Comparison of ENCODE assay signal across 18 cellular contexts in genomic region chr15:79973445-79974180, GRCh38. TPM values are rescaled to one million over a fixed set of nuclear protein-coding genes. Genes with fewer than 3 reads are reported as not detected.
DNase-seq lines count a peak whose midpoint lies in the region; TF ChIP-seq lines count a peak whose summit lies in the region.
"Had no signal": no experiment of that assay in that cellular context is flagged by ENCODE, and none has a peak within 500 bp of the region (broad histone marks: within the 10 kb centered on the region; RNA-seq: fewer than 3 reads in every experiment).

No MANE protein-coding gene starts in this region.

- H3K27me3 Mint-ChIP-seq in activated T-helper 1 cell treated with anti-CD3 and anti-CD28 coated beads, Interleukin-12 subunit alpha, Interleukin-12 subunit beta, Interleukin-2, Interleukin-4 antibody, amounts not matched to agents 30 ng/mL and 10 ng/mL and 1 ng/mL, durations not matched to agents 14 hours and 24 hours and 36 hours (ENCODE audit: insufficient read depth), result no peaks in the 10 kb centered on the region
- H3K27me3 Mint-ChIP-seq in CD8-positive, alpha-beta memory T cell, result no peaks in the 10 kb centered on the region
- H3K27me3 Mint-ChIP-seq: naive thymus-derived CD8-positive, alpha-beta T cell had no signal

- H3K9me3 Mint-ChIP-seq in activated T-helper 1 cell treated with anti-CD3 and anti-CD28 coated beads, Interleukin-12 subunit alpha, Interleukin-12 subunit beta, Interleukin-2, Interleukin-4 antibody, amounts not matched to agents 30 ng/mL and 10 ng/mL and 1 ng/mL, durations not matched to agents 14 hours and 24 hours and 36 hours, result peaks cover 5% of the 10 kb centered on the region
- H3K9me3 Mint-ChIP-seq in CD8-positive, alpha-beta memory T cell, result no peaks in the 10 kb centered on the region
- H3K9me3 Mint-ChIP-seq: brain; H9; naive thymus-derived CD8-positive, alpha-beta T cell had no signal

- intact Hi-C loops in activated T-helper 1 cell treated with anti-CD3 and anti-CD28 coated beads, Interleukin-12 subunit alpha, Interleukin-12 subunit beta, Interleukin-2, Interleukin-4 antibody, amounts not matched to agents 30 ng/mL and 10 ng/mL and 1 ng/mL, durations not matched to agents 14 hours and 24 hours and 36 hours (cut with micrococcal nuclease), result no loop called here
- intact Hi-C loops in spleen (cut with DNase I; ENCODE audit: low total_unique reads), result no loop called here
- intact Hi-C loops in esophagus muscularis mucosa (cut with DNase I), result no loop called here

- DNase-seq in NCI-H82 (lab: John Stamatoyannopoulos, UW), result peak; percentile 44
- no peak for DNase-seq in NCI-H82 treated with DMSO at 0.1 percent for 48 hours (lab: John Stamatoyannopoulos, UW; ENCODE audit: unreplicated experiment)
- peak; percentile 39 for DNase-seq in Karpas-422
- peak; percentile 24 for DNase-seq in activated T-helper 1 cell treated with anti-CD3 and anti-CD28 coated beads, Interleukin-12 subunit alpha, Interleukin-12 subunit beta, Interleukin-2, Interleukin-4 antibody, amounts not matched to agents 30 ng/mL and 10 ng/mL and 1 ng/mL, durations not matched to agents 14 hours and 24 hours and 36 hours (ENCODE audit: low spot score)
- DNase-seq in spleen, result peak; percentile 55
- DNase-seq in esophagus muscularis mucosa (ENCODE audit: extremely low spot score), result no peak
- DNase-seq in GM19240 (ENCODE audit: insufficient read length, low spot score), result no peak
- DNase-seq in CD8-positive, alpha-beta memory T cell, result no peak
- DNase-seq: Caco-2; GF-D8; H9; Kasumi-1; naive thymus-derived CD8-positive, alpha-beta T cell; NCI-H524; retina had no signal

- no peaks in the 10 kb centered on the region for H3K79me2 ChIP-seq in Karpas-422 (ENCODE audit: low read length)

- H4K20me1 ChIP-seq in Karpas-422 (ENCODE audit: insufficient read depth, low read depth, low read length), result no peaks in the 10 kb centered on the region

- no peaks in the 10 kb centered on the region for H3K36me3 ChIP-seq in Karpas-422 (ENCODE audit: insufficient read depth, low read length)
- H3K36me3 ChIP-seq in spleen, result no peaks in the 10 kb centered on the region
- H3K36me3 ChIP-seq in esophagus muscularis mucosa, result no peaks in the 10 kb centered on the region
- H3K36me3 ChIP-seq in CD8-positive, alpha-beta memory T cell (ENCODE audit: insufficient read depth, low read length), result no peaks in the 10 kb centered on the region

- H3K27ac Mint-ChIP-seq in activated T-helper 1 cell treated with anti-CD3 and anti-CD28 coated beads, Interleukin-12 subunit alpha, Interleukin-12 subunit beta, Interleukin-2, Interleukin-4 antibody, amounts not matched to agents 30 ng/mL and 10 ng/mL and 1 ng/mL, durations not matched to agents 14 hours and 24 hours and 36 hours, result peak overlapping the region; percentile 5
- peak overlapping the region in 3 of 8 donors; percentile 21 to 66 (median 53) for H3K27ac Mint-ChIP-seq in CD8-positive, alpha-beta memory T cell
- H3K27ac Mint-ChIP-seq: brain, H9 had no signal

- CTCF ChIA-PET in CD8-positive, alpha-beta memory T cell (lab: Charles Lee), result no interaction called here

- TF ChIP-seq POLR2A in spleen (IDR thresholded peaks at IDR 0.05), result no peak
- no peak for TF ChIP-seq POLR2A in esophagus muscularis mucosa (IDR thresholded peaks at IDR 0.05; ENCODE audit: low read depth)

- no peak overlapping the region for H3K9ac ChIP-seq in Karpas-422 (ENCODE audit: low read length)

- H3K4me1 Mint-ChIP-seq in activated T-helper 1 cell treated with anti-CD3 and anti-CD28 coated beads, Interleukin-12 subunit alpha, Interleukin-12 subunit beta, Interleukin-2, Interleukin-4 antibody, amounts not matched to agents 30 ng/mL and 10 ng/mL and 1 ng/mL, durations not matched to agents 14 hours and 24 hours and 36 hours (ENCODE audit: low read depth), result peaks cover 48% of the 10 kb centered on the region
- peaks cover 20 to 46% (median 33%) of the 10 kb centered on the region in 3 donors for H3K4me1 Mint-ChIP-seq in CD8-positive, alpha-beta memory T cell
- H3K4me1 Mint-ChIP-seq: H9 had no signal

- peaks cover 9% of the 10 kb centered on the region for H3K36me3 Mint-ChIP-seq in activated T-helper 1 cell treated with anti-CD3 and anti-CD28 coated beads, Interleukin-12 subunit alpha, Interleukin-12 subunit beta, Interleukin-2, Interleukin-4 antibody, amounts not matched to agents 30 ng/mL and 10 ng/mL and 1 ng/mL, durations not matched to agents 14 hours and 24 hours and 36 hours (ENCODE audit: low read depth)
- peaks cover 0 to 6% (median 0%) of the 10 kb centered on the region in 3 donors for H3K36me3 Mint-ChIP-seq in CD8-positive, alpha-beta memory T cell
- H3K36me3 Mint-ChIP-seq: brain had no signal

- 53 to 77% (median 67%) methylated on average over 8 of the region's 8 CpGs for WGBS in spleen, 5 donors
- 61% methylated on average over 7 of the region's 8 CpGs for WGBS in esophagus muscularis mucosa

- H3K4me3 ChIP-seq in Karpas-422 (ENCODE audit: low read length), result no peak overlapping the region
- peak overlapping the region in 1 of 8 donors; percentile 19 for H3K4me3 ChIP-seq in spleen
- no peak overlapping the region for H3K4me3 ChIP-seq in esophagus muscularis mucosa
- H3K4me3 ChIP-seq in CD8-positive, alpha-beta memory T cell (ENCODE audit: low read length), result no peak overlapping the region

- H3K27ac ChIP-seq in Karpas-422 (ENCODE audit: low read length), result no peak overlapping the region
- peak overlapping the region in 7 of 8 donors; percentile 45 to 93 (median 58) for H3K27ac ChIP-seq in spleen
- H3K27ac ChIP-seq in esophagus muscularis mucosa (replicated peaks in 1 of 4), result no peak overlapping the region
- H3K27ac ChIP-seq in CD8-positive, alpha-beta memory T cell (ENCODE audit: low read depth, low read length), result no peak overlapping the region
- H3K27ac ChIP-seq: RWPE1 had no signal

- H2AFZ ChIP-seq in Karpas-422 (ENCODE audit: low read length), result no peak overlapping the region

- H3K4me1 ChIP-seq in Karpas-422 (ENCODE audit: low read length) (peaks cover 33% of the 10 kb centered on the region), spleen (peaks cover 6 to 85% (median 67%) of the 10 kb centered on the region in 6 donors), esophagus muscularis mucosa (peaks cover 0 to 17% (median 2%) of the 10 kb centered on the region in 4 donors)
- H3K4me1 ChIP-seq in CD8-positive, alpha-beta memory T cell (ENCODE audit: insufficient read depth, low read length), result peaks cover 18% of the 10 kb centered on the region
- H3K4me1 ChIP-seq: Caco-2 had no signal

- peak overlapping the region; percentile 12 for H3K4me3 Mint-ChIP-seq in activated T-helper 1 cell treated with anti-CD3 and anti-CD28 coated beads, Interleukin-12 subunit alpha, Interleukin-12 subunit beta, Interleukin-2, Interleukin-4 antibody, amounts not matched to agents 30 ng/mL and 10 ng/mL and 1 ng/mL, durations not matched to agents 14 hours and 24 hours and 36 hours
- peak overlapping the region in 1 of 7 donors; percentile 55 for H3K4me3 Mint-ChIP-seq in CD8-positive, alpha-beta memory T cell
- H3K4me3 Mint-ChIP-seq: brain, H9 had no signal

- H3K9me2 ChIP-seq in Karpas-422 (replicated peaks; ENCODE audit: insufficient read depth, low read length), result no peaks in the 10 kb centered on the region

- no peaks in the 10 kb centered on the region for H3K27me3 ChIP-seq in Karpas-422 (ENCODE audit: low read length)
- H3K27me3 ChIP-seq in spleen (replicated peaks in 1 of 7), result no peaks in the 10 kb centered on the region
- no peaks in the 10 kb centered on the region for H3K27me3 ChIP-seq in esophagus muscularis mucosa
- no peaks in the 10 kb centered on the region for H3K27me3 ChIP-seq in CD8-positive, alpha-beta memory T cell (ENCODE audit: insufficient read depth, low read length, poor library complexity, severe bottlenecking)

- TF ChIP-seq CTCF in spleen (IDR thresholded peaks at IDR 0.05 in 8 of 11, conservative IDR thresholded peaks at IDR 0.05 in 3 of 11), result no peak
- no peak for TF ChIP-seq CTCF in esophagus muscularis mucosa (IDR thresholded peaks at IDR 0.05)

- H3K9me3 ChIP-seq in Karpas-422 (ENCODE audit: low read length), result no peaks in the 10 kb centered on the region
- no peaks in the 10 kb centered on the region for H3K9me3 ChIP-seq in spleen
- no peaks in the 10 kb centered on the region for H3K9me3 ChIP-seq in esophagus muscularis mucosa
- H3K9me3 ChIP-seq in CD8-positive, alpha-beta memory T cell (ENCODE audit: low read length), result no peaks in the 10 kb centered on the region
- H3K9me3 ChIP-seq: Caco-2 had no signal

- H3K4me2 ChIP-seq in Karpas-422 (ENCODE audit: low read depth, low read length, poor library complexity, severe bottlenecking), result no peak overlapping the region

- no peak for TF ChIP-seq EP300 in esophagus muscularis mucosa (IDR thresholded peaks at IDR 0.05)

- POLR2A ChIA-PET in CD8-positive, alpha-beta memory T cell (lab: Charles Lee), result interaction anchor here (1.7 kb wide), 1 partner anchor 50 kb away, joined by 8 read pairs; no protein-coding TSS in a partner anchor

RNA-seq across cellular contexts. Expression of gene BCL2A1, which starts 2.6 kb away (rescaled TPM):
- total RNA-seq in Karpas-422 (2014; rRNA removed; shearing (Covaris generic); ENCODE audit: low replicate concordance), result 1.4 TPM in 1 of 2 replicates, not detected in the other
- total RNA-seq in activated T-helper 1 cell treated with anti-CD3 and anti-CD28 coated beads, Interleukin-12 subunit alpha, Interleukin-12 subunit beta, Interleukin-2, Interleukin-4 antibody, amounts not matched to agents 30 ng/mL and 10 ng/mL and 1 ng/mL, durations not matched to agents 14 hours and 24 hours and 36 hours, result 91.8 and 95.0 TPM in 2 replicates
- total RNA-seq in spleen (100 to 1,000 TPM in 2 of 7 donors, 10 to 100 TPM in 5; 34.4 to 180 (median 69.7) TPM), esophagus muscularis mucosa (10 to 100 TPM in 1 of 4 donors, not detected in 3; 16.2 TPM)
- polyA plus RNA-seq in spleen, result 10 to 100 TPM; 47.2 to 55.5 (median 52.9) TPM
- 10 to 100 TPM; 55.8 to 56.8 TPM for total RNA-seq in CD8-positive, alpha-beta memory T cell
- 29.5 TPM for polyA plus RNA-seq in CD8-positive, alpha-beta memory T cell
- total RNA-seq: A172, Caco-2, H9 had no signal

Comparison
In these comparisons a context has a peak if more than half of its experiments do, and no peak if none do; other contexts are left out.
1. DNase-seq: peak in NCI-H82 (single experiment), Karpas-422 (single experiment), activated T-helper 1 cell treated with anti-CD3 and anti-CD28 coated beads, Interleukin-12 subunit alpha, Interleukin-12 subunit beta, Interleukin-2, Interleukin-4 antibody, amounts not matched to agents 30 ng/mL and 10 ng/mL and 1 ng/mL, durations not matched to agents 14 hours and 24 hours and 36 hours (single experiment) and spleen (single experiment); none in NCI-H82 treated with DMSO at 0.1 percent for 48 hours (single experiment), esophagus muscularis mucosa (single experiment), GM19240 (single experiment) and CD8-positive, alpha-beta memory T cell (0 of 5).
2. H3K27ac ChIP-seq: peak in spleen (7 of 8); none in Karpas-422 (single experiment), esophagus muscularis mucosa (0 of 4) and CD8-positive, alpha-beta memory T cell (single experiment).